ENCODE assay signal across 7 cellular contexts in the genomic region with DNA sequence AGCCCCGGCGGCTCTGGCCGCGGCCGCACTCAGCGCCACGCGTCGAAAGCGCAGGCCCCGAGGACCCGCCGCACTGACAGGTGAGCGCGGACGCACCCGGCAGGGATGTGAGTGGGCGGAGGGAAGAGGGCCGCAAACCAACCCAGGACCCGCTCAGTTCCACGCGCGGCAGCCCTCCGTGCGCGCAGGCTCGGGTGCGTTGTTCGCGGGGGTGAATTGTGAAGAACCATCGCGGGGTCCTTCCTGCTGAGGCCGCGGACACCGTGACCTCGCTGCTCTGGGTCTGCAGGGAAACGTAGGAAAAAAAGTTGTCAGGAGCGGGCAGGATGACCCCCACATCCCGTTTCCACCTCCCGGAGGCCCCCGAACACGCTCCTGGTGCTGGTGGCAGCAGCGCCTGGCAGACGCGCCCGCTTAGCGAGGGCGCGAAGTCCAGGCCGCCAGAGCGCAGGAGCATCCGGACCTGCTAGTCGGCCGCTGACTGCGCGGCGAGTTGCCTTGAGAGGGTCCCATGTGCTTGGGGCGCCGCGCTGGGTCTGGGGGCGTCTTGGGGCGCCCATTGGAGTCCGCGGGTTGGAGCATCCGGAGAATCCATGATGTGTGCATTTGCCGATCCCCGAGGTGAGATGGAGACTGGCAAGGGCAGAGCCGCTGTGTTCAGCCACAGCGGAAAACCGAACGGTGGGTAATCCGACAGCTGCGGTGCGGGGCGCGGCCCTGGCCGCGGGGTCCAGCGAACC. TPM values are rescaled to one million over a fixed set of nuclear protein-coding genes. Genes with fewer than 3 reads are reported as not detected.
DNase-seq lines count a peak whose midpoint lies in the region; ATAC-seq and TF ChIP-seq lines count a peak whose summit lies in the region.

No MANE protein-coding gene starts in this region.

- H3K9ac ChIP-seq in iPS-18a (ENCODE audit: low read length) = no peak overlapping the region

- POLR2A ChIA-PET in activated B cell treated with CpG ODN at 0.5 μM for 24 hours (lab: Charles Lee) = no interaction called here

- peaks cover 30% of the 10 kb centered on the region for H3K4me1 Mint-ChIP-seq in activated B cell treated with CpG ODN at 0.5 μM for 24 hours

- intact Hi-C loops in activated B cell treated with CpG ODN at 0.5 μM for 24 hours (cut with micrococcal nuclease) (no loop called here), spleen (cut with DNase I; ENCODE audit: low total_unique reads) (no loop called here)

- no peak overlapping the region for H3K27ac Mint-ChIP-seq in activated B cell treated with CpG ODN at 0.5 μM for 24 hours

- no peak for TF ChIP-seq POLR2A in spleen (IDR thresholded peaks at IDR 0.05)

- peak overlapping the region; percentile 43 for H3K4me3 ChIP-seq in H7 (ENCODE audit: insufficient read depth, low read depth, low read length)
- peak overlapping the region; percentile 64 for H3K4me3 ChIP-seq in iPS-18a (ENCODE audit: low read length)
- H3K4me3 ChIP-seq in spleen = peak overlapping the region in 7 of 8 donors; percentile 14 to 61 (median 26)

- peaks cover 56% of the 10 kb centered on the region for H3K27me3 ChIP-seq in H7 (ENCODE audit: control insufficient read depth, insufficient read depth, low read length)
- peaks cover 97% of the 10 kb centered on the region for H3K27me3 ChIP-seq in iPS-18a (ENCODE audit: control insufficient read depth, insufficient read depth, low read length)
- H3K27me3 ChIP-seq in spleen (replicated peaks in 1 of 7) = peaks cover 8 to 83% (median 59%) of the 10 kb centered on the region in 7 donors

- CTCF ChIA-PET in activated B cell treated with CpG ODN at 0.5 μM for 24 hours (lab: Charles Lee) = no interaction called here

- H3K36me3 Mint-ChIP-seq in activated B cell treated with CpG ODN at 0.5 μM for 24 hours (ENCODE audit: low read depth) = no peaks in the 10 kb centered on the region

- no peaks in the 10 kb centered on the region for H3K9me3 Mint-ChIP-seq in activated B cell treated with CpG ODN at 0.5 μM for 24 hours

- ATAC-seq in activated B cell treated with CpG ODN at 0.5 μM for 24 hours (ENCODE audit: low read depth) (no peak), HG03135 (IDR thresholded peaks at IDR 0.05; ENCODE audit: unreplicated experiment) (no peak), GM19452 (IDR thresholded peaks at IDR 0.05; ENCODE audit: unreplicated experiment) (no peak), HG03432 (IDR thresholded peaks at IDR 0.05; ENCODE audit: unreplicated experiment) (no peak)

- H3K27ac ChIP-seq in iPS-18a (ENCODE audit: low read length) (no peak overlapping the region), spleen (no peak overlapping the region)

- H3K36me3 ChIP-seq in H7 (replicated peaks; ENCODE audit: control insufficient read depth, insufficient read depth, low read length) (no peaks in the 10 kb centered on the region), iPS-18a (ENCODE audit: control insufficient read depth, low read depth, low read length) (no peaks in the 10 kb centered on the region), spleen (no peaks in the 10 kb centered on the region)

- DNase-seq in H7 = peak; percentile 76
- DNase-seq in activated B cell treated with CpG ODN at 0.5 μM for 24 hours = no peak
- no peak for DNase-seq in spleen

- 2 to 13% (median 3%) methylated on average over 14 to 79 of the region's 79 CpGs for WGBS in spleen, 5 donors

- TF ChIP-seq CTCF in activated B cell treated with CpG ODN at 0.5 μM for 24 hours (IDR thresholded peaks at IDR 0.05) = no peak
- no peak for TF ChIP-seq CTCF in spleen (IDR thresholded peaks at IDR 0.05 in 8 of 11, conservative IDR thresholded peaks at IDR 0.05 in 3 of 11)

- H3K4me1 ChIP-seq in iPS-18a (ENCODE audit: control insufficient read depth, low read depth, low read length) (peaks cover 11% of the 10 kb centered on the region), spleen (peaks cover 19 to 36% (median 30%) of the 10 kb centered on the region in 6 donors)

- H3K27me3 Mint-ChIP-seq in activated B cell treated with CpG ODN at 0.5 μM for 24 hours = peaks cover 42% of the 10 kb centered on the region

- no peaks in the 10 kb centered on the region for H3K9me3 ChIP-seq in iPS-18a (ENCODE audit: control insufficient read depth, low read depth, low read length)
- no peaks in the 10 kb centered on the region for H3K9me3 ChIP-seq in spleen

- H3K4me3 Mint-ChIP-seq in activated B cell treated with CpG ODN at 0.5 μM for 24 hours = peak overlapping the region; percentile 56

RNA-seq across cellular contexts. Expression of a gene that starts 0.4 kb away (rescaled TPM):
- 0.38 and 2.0 TPM in 2 replicates for total RNA-seq in H7 (2014; rRNA removed; shearing (Covaris generic))
- total RNA-seq in activated B cell treated with CpG ODN at 0.5 μM for 24 hours = not detected in 2 replicates
- total RNA-seq in spleen = 1 to 10 TPM in 3 of 7 donors, under 1 TPM in 3, not detected in 1; 0.09 to 3.3 (median 1.0) TPM
- 1 to 10 TPM in 1 of 3 donors, under 1 TPM in 2; 0.06 to 1.2 (median 0.13) TPM for polyA plus RNA-seq in spleen
